ENCODE assay signal across 1 cellular context in the genomic region with DNA sequence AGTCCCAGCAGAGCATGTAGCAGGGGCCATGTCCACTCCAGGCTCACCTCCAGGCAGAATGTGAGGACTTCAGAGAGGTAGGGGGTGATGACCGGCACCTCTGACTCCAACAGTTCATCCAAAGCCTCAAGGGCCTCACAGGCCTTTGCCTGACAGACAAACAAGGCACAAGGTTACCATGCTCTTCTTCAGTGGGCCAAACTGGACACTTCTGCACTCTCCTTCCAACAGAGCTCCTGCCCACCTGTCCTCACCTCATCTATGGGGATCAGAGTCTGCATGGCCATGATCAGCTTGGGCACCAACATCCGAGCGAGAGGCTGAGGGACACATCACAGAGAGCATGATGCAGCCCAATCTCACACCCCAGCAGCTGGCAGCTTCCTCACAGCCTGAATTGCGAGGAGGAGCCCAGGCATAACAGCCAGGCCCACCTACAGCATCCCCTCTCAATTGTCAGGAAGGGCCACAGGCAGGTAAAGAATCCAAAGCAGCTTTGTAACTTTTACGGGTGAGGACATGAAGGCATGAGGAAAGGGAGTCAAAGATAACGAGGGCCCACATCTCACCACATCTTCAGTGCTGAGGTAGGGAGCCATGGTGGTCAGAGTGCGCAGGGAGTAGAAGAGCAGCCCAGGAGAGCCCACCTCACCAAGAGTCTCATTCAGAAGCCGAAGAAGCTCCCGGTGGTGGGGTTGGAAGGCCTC.
TF ChIP-seq lines count a peak whose summit lies in the region.

No MANE protein-coding gene starts in this region.

TF ChIP-seq in IMR-90, 13 proteins besides CTCF, POLR2A, EP300 and RAD21:
- no peak for TF ChIP-seq CHD1 (IDR thresholded peaks at IDR 0.05; ENCODE audit: low read depth, low read length)
- TF ChIP-seq, protein P1, sequence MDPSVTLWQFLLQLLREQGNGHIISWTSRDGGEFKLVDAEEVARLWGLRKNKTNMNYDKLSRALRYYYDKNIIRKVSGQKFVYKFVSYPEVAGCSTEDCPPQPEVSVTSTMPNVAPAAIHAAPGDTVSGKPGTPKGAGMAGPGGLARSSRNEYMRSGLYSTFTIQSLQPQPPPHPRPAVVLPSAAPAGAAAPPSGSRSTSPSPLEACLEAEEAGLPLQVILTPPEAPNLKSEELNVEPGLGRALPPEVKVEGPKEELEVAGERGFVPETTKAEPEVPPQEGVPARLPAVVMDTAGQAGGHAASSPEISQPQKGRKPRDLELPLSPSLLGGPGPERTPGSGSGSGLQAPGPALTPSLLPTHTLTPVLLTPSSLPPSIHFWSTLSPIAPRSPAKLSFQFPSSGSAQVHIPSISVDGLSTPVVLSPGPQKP (IDR thresholded peaks at IDR 0.05; ENCODE audit: borderline replicate concordance, low read depth, low read length) = no peak
- no peak for TF ChIP-seq NFE2L2 (IDR thresholded peaks at IDR 0.05; ENCODE audit: low read depth, low read length)
- TF ChIP-seq BHLHE40 (IDR thresholded peaks at IDR 0.05; ENCODE audit: low read depth, low read length) = no peak
- no peak for TF ChIP-seq MXI1 (IDR thresholded peaks at IDR 0.05; ENCODE audit: borderline replicate concordance, low read depth, low read length)
- no peak for TF ChIP-seq RFX5 (IDR thresholded peaks at IDR 0.05; ENCODE audit: low read depth, low read length)
